Comparison of ENCODE assay signal across 8 cellular contexts in the genomic region with DNA sequence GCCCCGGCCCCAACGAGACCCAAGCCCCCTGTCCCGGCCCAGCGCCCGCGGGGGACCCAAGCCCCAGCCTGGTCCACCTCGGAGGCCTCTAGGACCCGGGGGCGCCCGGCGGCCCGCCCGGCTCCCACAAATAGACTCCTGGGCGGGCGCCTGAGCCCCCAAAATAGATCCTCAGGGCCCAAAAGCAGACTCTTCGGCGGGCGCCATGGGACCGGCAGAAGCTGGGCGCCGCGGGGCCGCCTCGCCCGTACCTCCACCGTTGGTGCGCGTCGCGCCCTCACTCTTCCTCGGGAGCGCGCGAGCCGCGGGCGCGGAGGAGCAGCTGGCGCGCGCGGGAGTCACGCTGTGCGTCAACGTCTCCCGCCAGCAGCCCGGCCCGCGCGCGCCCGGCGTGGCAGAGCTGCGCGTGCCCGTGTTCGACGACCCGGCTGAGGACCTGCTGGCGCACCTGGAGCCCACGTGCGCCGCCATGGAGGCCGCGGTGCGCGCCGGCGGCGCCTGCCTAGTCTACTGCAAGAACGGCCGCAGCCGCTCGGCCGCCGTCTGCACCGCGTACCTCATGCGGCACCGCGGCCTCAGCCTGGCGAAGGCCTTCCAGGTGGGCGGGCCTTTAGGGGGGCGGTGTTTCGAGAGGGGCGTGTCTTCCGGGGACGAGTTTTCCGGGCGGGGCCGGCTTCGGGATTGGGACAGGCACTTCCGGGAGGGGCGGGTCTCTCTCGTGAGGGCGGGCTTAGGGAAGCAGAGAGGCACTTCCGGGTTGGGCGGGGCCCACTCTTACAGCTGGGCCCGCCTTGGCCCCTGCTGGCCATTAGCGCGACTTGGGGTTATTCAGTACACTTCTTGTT. TPM values are rescaled to one million over a fixed set of nuclear protein-coding genes. Genes with fewer than 3 reads are reported as not detected.
DNase-seq lines count a peak whose midpoint lies in the region; ATAC-seq and TF ChIP-seq lines count a peak whose summit lies in the region.

No MANE protein-coding gene starts in this region.

- peak; percentile 62 for ATAC-seq in GM18868 (IDR thresholded peaks at IDR 0.05; ENCODE audit: unreplicated experiment)
- ATAC-seq in HG03108 (IDR thresholded peaks at IDR 0.05; ENCODE audit: unreplicated experiment), result peak; percentile 46

- peak overlapping the region; percentile 92 for H3K9ac ChIP-seq in smooth muscle cell (ENCODE audit: low read depth)

- H3K9me3 ChIP-seq in breast epithelium, result no peaks in the 10 kb centered on the region
- no peaks in the 10 kb centered on the region for H3K9me3 ChIP-seq in smooth muscle cell (replicated peaks; ENCODE audit: low read depth)

- DNase-seq in AG04449 (ENCODE audit: low read depth, low spot score), result peak; percentile 84
- DNase-seq in NCI-H2196 (lab: John Stamatoyannopoulos, UW; ENCODE audit: unreplicated experiment), result peak; percentile 99
- DNase-seq in breast epithelium (ENCODE audit: low spot score in 2 of 2), result peak; percentile 99 to 100
- DNase-seq in iPS-NIHi7 (ENCODE audit: extremely low spot score), result peak; percentile 92
- peak; percentile 96 for DNase-seq in smooth muscle cell (lab: John Stamatoyannopoulos, UW; ENCODE audit: unreplicated experiment)

- H3K27ac ChIP-seq in VCaP (peak overlapping the region; percentile 98), breast epithelium (peak overlapping the region; percentile 100), smooth muscle cell (ENCODE audit: low read depth) (peak overlapping the region; percentile 95)

- peak overlapping the region; percentile 96 for H3K4me2 ChIP-seq in smooth muscle cell

- POLR2A ChIA-PET in AG04449 (lab: Yijun Ruan, JAX), result interaction anchor here (0.8 to 1.4 kb wide), 3 partner anchors 19 to 305 kb away, joined by 3 to 10 read pairs (median 3); partner anchors contain the start of gene CAPN10

- intact Hi-C loops in breast epithelium (cut with DNase I; ENCODE audit: low total_unique reads), result no loop called here

- WGBS in smooth muscle cell (ENCODE audit: low lambda C conversion rate), result 1% methylated on average over 76 of the region's 101 CpGs

- peaks cover 33% of the 10 kb centered on the region for H4K20me1 ChIP-seq in smooth muscle cell (ENCODE audit: low read depth)

- H3K27me3 ChIP-seq in breast epithelium (no peaks in the 10 kb centered on the region), smooth muscle cell (ENCODE audit: low read depth) (no peaks in the 10 kb centered on the region)

- no peaks in the 10 kb centered on the region for H3K36me3 ChIP-seq in breast epithelium
- H3K36me3 ChIP-seq in smooth muscle cell (ENCODE audit: low read depth), result no peaks in the 10 kb centered on the region

- H3K4me3 ChIP-seq in AG04449 (ENCODE audit: low read depth, low read length) (peak overlapping the region; percentile 69), breast epithelium (peak overlapping the region; percentile 89 to 96 (median 90)), smooth muscle cell (peak overlapping the region; percentile 85)

- peaks cover 7 to 10% of the 10 kb centered on the region in 2 donors for H3K4me1 ChIP-seq in breast epithelium
- peaks cover 13% of the 10 kb centered on the region for H3K4me1 ChIP-seq in smooth muscle cell (ENCODE audit: low read depth)

- peak; percentile 52 for TF ChIP-seq POLR2A in breast epithelium (IDR thresholded peaks at IDR 0.05)

- CTCF ChIA-PET in AG04449 (lab: Yijun Ruan, JAX), result interaction anchor here (0.8 to 3.5 kb wide), 4 partner anchors 9 to 25 kb away, joined by 3 to 17 read pairs (median 4); partner anchors contain the start of gene CAPN10

- peak; percentile 33 for TF ChIP-seq CTCF in AG04449 (IDR thresholded peaks at IDR 0.05; ENCODE audit: insufficient read depth, low read length, missing control alignments)
- TF ChIP-seq CTCF in VCaP (conservative IDR thresholded peaks at IDR 0.05), result peak; percentile 21
- TF ChIP-seq CTCF in breast epithelium (IDR thresholded peaks at IDR 0.05), result peak in 1 of 3 donors; percentile 25
- no peak for TF ChIP-seq CTCF in smooth muscle cell (IDR thresholded peaks at IDR 0.05; ENCODE audit: borderline replicate concordance, insufficient read depth, poor library complexity, severe bottlenecking)

- H2AFZ ChIP-seq in smooth muscle cell (ENCODE audit: low read depth), result peak overlapping the region; percentile 74

- peaks cover 21% of the 10 kb centered on the region for H3F3A ChIP-seq in smooth muscle cell (ENCODE audit: low read depth)

- H3K79me2 ChIP-seq in smooth muscle cell (ENCODE audit: low read depth), result peaks cover 17% of the 10 kb centered on the region

RNA-seq across cellular contexts. Expression of gene DUSP28, which starts 0.5 kb away (rescaled TPM):
- total RNA-seq in breast epithelium (1 to 10 TPM; 5.9 to 8.8 (median 6.9) TPM), smooth muscle cell (2.2 and 2.9 TPM in 2 replicates)
- 6.4 and 6.5 TPM in 2 replicates for polyA plus RNA-seq in smooth muscle cell

RNA-seq across cellular contexts. Expression of gene ANKMY1, which starts 2.9 kb away (rescaled TPM):
- total RNA-seq in breast epithelium (10 to 100 TPM; 13.0 to 32.8 (median 19.0) TPM), smooth muscle cell (3.4 and 8.7 TPM in 2 replicates)
- 5.6 and 6.4 TPM in 2 replicates for polyA plus RNA-seq in smooth muscle cell

RNA-seq across cellular contexts. Expression of gene RNPEPL1, which starts 7.6 kb away (rescaled TPM):
- total RNA-seq in breast epithelium (10 to 100 TPM; 22.4 to 57.9 (median 42.3) TPM), smooth muscle cell (13.5 and 15.3 TPM in 2 replicates)
- polyA plus RNA-seq in smooth muscle cell, result 40.9 and 48.3 TPM in 2 replicates

RNA-seq across cellular contexts. Expression of gene CAPN10, which starts 25.8 kb away (rescaled TPM):
- total RNA-seq in breast epithelium, result 10 to 100 TPM; 17.0 to 26.2 (median 25.5) TPM
- total RNA-seq in smooth muscle cell, result 6.6 and 6.9 TPM in 2 replicates
- polyA plus RNA-seq in smooth muscle cell, result 17.0 and 23.6 TPM in 2 replicates

Comparison
In these comparisons a context has a peak if more than half of its experiments do, and no peak if none do; other contexts are left out.
1. Peak in every context shown above with its lines: DNase-seq, ATAC-seq, H3K4me3 ChIP-seq and H3K27ac ChIP-seq.